ENCODE assay signal across 10 cellular contexts in genomic region chr11:85827768-85828639, GRCh38. TPM values are rescaled to one million over a fixed set of nuclear protein-coding genes. Genes with fewer than 3 reads are reported as not detected.
DNase-seq lines count a peak whose midpoint lies in the region; ATAC-seq and TF ChIP-seq lines count a peak whose summit lies in the region.
"Had no signal": no experiment of that assay in that cellular context is flagged by ENCODE, and none has a peak within 500 bp of the region (broad histone marks: within the 10 kb centered on the region; RNA-seq: fewer than 3 reads in every experiment).

No MANE protein-coding gene starts in this region.

- DNase-seq in DMS79 treated with DMSO at 0.1 percent for 48 hours (lab: John Stamatoyannopoulos, UW) (peak; percentile 35), DMS79 (lab: John Stamatoyannopoulos, UW) (no peak), T-cell (peak in 18 of 34 experiments; percentile 13 to 55 (median 38)), fibroblast of lung (ENCODE audit: low read depth in 2 of 2) (peak; percentile 92 to 95), KBM-7 (no peak), COLO668 (lab: John Stamatoyannopoulos, UW; ENCODE audit: unreplicated experiment) (no peak)
- no peak for DNase-seq in stimulated activated effector memory CD8-positive, alpha-beta T cell treated with anti-CD3 and anti-CD28 coated beads, Interleukin-12 subunit alpha, Interleukin-12 subunit beta, amount 100 ng/mL, for 72 hours (ENCODE audit: low spot score in 2 of 2)
- DNase-seq: occipital lobe had no signal

- ATAC-seq in T-cell (replicated peaks in 1 of 4) (peak in 2 of 4 experiments; percentile 23 to 26), GM21717 (IDR thresholded peaks at IDR 0.05; ENCODE audit: unreplicated experiment) (no peak)
- peak; percentile 85 for ATAC-seq in stimulated activated effector memory CD8-positive, alpha-beta T cell treated with anti-CD3 and anti-CD28 coated beads, Interleukin-12 subunit alpha, Interleukin-12 subunit beta, amount 100 ng/mL, for 72 hours

- no peaks in the 10 kb centered on the region for H3K9me3 ChIP-seq in fibroblast of lung (ENCODE audit: control insufficient read depth, insufficient read depth, low read depth, low read length)

- H3K27me3 Mint-ChIP-seq in T-cell: no peaks in the 10 kb centered on the region

- H3K4me1 ChIP-seq in fibroblast of lung (ENCODE audit: control insufficient read depth, extremely low read depth, insufficient read depth, low read length): peaks cover 30% of the 10 kb centered on the region

- no peaks in the 10 kb centered on the region for H3K9me3 Mint-ChIP-seq in T-cell
- no peaks in the 10 kb centered on the region for H3K9me3 Mint-ChIP-seq in stimulated activated effector memory CD8-positive, alpha-beta T cell treated with anti-CD3 and anti-CD28 coated beads, Interleukin-12 subunit alpha, Interleukin-12 subunit beta, amount 100 ng/mL, for 72 hours

- POLR2A ChIA-PET in T-cell (lab: Charles Lee): interaction anchor here (0.6 kb wide), 3 partner anchors 13 to 131 kb away, joined by 3 to 6 read pairs (median 4); no protein-coding TSS in a partner anchor

- H3K36me3 Mint-ChIP-seq in T-cell: no peaks in the 10 kb centered on the region
- H3K36me3 Mint-ChIP-seq in stimulated activated effector memory CD8-positive, alpha-beta T cell treated with anti-CD3 and anti-CD28 coated beads, Interleukin-12 subunit alpha, Interleukin-12 subunit beta, amount 100 ng/mL, for 72 hours: no peaks in the 10 kb centered on the region

- H4K20me1 ChIP-seq in fibroblast of lung (ENCODE audit: control insufficient read depth, extremely low read depth, insufficient read depth, low read length): no peaks in the 10 kb centered on the region

- no peaks in the 10 kb centered on the region for H3K36me3 ChIP-seq in fibroblast of lung (ENCODE audit: control insufficient read depth, insufficient read depth, low read length)

- in situ Hi-C loops in KBM-7 (cut with MboI; ENCODE audit: low pct_unique_long_range_greater_than_20kb, low sequenced_read_pairs): no loop called here

- H3K27ac ChIP-seq in fibroblast of lung (ENCODE audit: insufficient read depth, low read length): peak overlapping the region; percentile 80
- H3K27ac ChIP-seq: HL-60 had no signal

- CTCF ChIA-PET in T-cell (lab: Charles Lee): interaction anchor here (0.6 to 3.0 kb wide), 5 partner anchors 12 to 233 kb away, joined by 3 to 11 read pairs (median 4); partner anchors contain the start of gene CCDC83 (in 1 of the 2)

- peak overlapping the region; percentile 34 for H3K4me2 ChIP-seq in fibroblast of lung (ENCODE audit: extremely low read depth, insufficient read depth, low read length)

- no peak for TF ChIP-seq CTCF in fibroblast of lung (conservative IDR thresholded peaks at IDR 0.05 in 1 of 2, IDR thresholded peaks at IDR 0.05 in 1 of 2; ENCODE audit: low read depth in 1 of 2, low read length in 2 of 2)

- peaks cover 54 to 59% (median 54%) of the 10 kb centered on the region in 3 donors for H3K4me1 Mint-ChIP-seq in T-cell
- peaks cover 53% of the 10 kb centered on the region for H3K4me1 Mint-ChIP-seq in stimulated activated effector memory CD8-positive, alpha-beta T cell treated with anti-CD3 and anti-CD28 coated beads, Interleukin-12 subunit alpha, Interleukin-12 subunit beta, amount 100 ng/mL, for 72 hours

- no peaks in the 10 kb centered on the region for H3K79me2 ChIP-seq in fibroblast of lung (ENCODE audit: control insufficient read depth, insufficient read depth, low read length)

- H3K9ac ChIP-seq in fibroblast of lung (ENCODE audit: insufficient read depth, low read length): no peak overlapping the region

- H2AFZ ChIP-seq in fibroblast of lung (ENCODE audit: low read length): no peak overlapping the region

- H3K27me3 ChIP-seq in fibroblast of lung (ENCODE audit: control insufficient read depth, insufficient read depth, low read length): no peaks in the 10 kb centered on the region

- peak overlapping the region in 1 of 4 experiments; percentile 7 for H3K4me3 ChIP-seq in fibroblast of lung (replicated peaks in 1 of 4; ENCODE audit: control extremely low read depth in 1 of 4, insufficient read depth in 1 of 4, low read depth in 3 of 4, low read length in 4 of 4)

- H3K27ac Mint-ChIP-seq in T-cell: peak overlapping the region; percentile 85 to 89
- peak overlapping the region; percentile 97 for H3K27ac Mint-ChIP-seq in stimulated activated effector memory CD8-positive, alpha-beta T cell treated with anti-CD3 and anti-CD28 coated beads, Interleukin-12 subunit alpha, Interleukin-12 subunit beta, amount 100 ng/mL, for 72 hours

- H3K4me3 Mint-ChIP-seq in T-cell: peak overlapping the region in 1 of 3 donors; percentile 39
- peak overlapping the region; percentile 52 for H3K4me3 Mint-ChIP-seq in stimulated activated effector memory CD8-positive, alpha-beta T cell treated with anti-CD3 and anti-CD28 coated beads, Interleukin-12 subunit alpha, Interleukin-12 subunit beta, amount 100 ng/mL, for 72 hours

RNA-seq across cellular contexts. Expression of gene SYTL2, which starts 17.1 kb away (rescaled TPM):
- total RNA-seq in T-cell: 10 to 100 TPM; 19.8 to 85.4 (median 31.3) TPM
- total RNA-seq in fibroblast of lung: 39.8 and 165 TPM in 2 replicates
- 148 and 387 TPM in 2 replicates for polyA plus RNA-seq in fibroblast of lung
- 80.4 and 184 TPM in 2 replicates for polyA plus RNA-seq in fibroblast of lung (2012)
- polyA minus RNA-seq in fibroblast of lung (ENCODE audit: low replicate concordance): 5.8 and 19.0 TPM in 2 replicates

RNA-seq across cellular contexts. Expression of gene CCDC83, which starts 27.2 kb away (rescaled TPM):
- under 1 TPM in 1 of 5 donors, not detected in 4; 0.10 TPM for total RNA-seq in T-cell
- under 0.01 TPM in 1 of 2 replicates, not detected in the other for total RNA-seq in fibroblast of lung
- polyA plus RNA-seq in fibroblast of lung: not detected in 2 replicates
- not detected in 2 replicates for polyA plus RNA-seq in fibroblast of lung (2012)
- not detected in 2 replicates for polyA minus RNA-seq in fibroblast of lung (ENCODE audit: low replicate concordance)
- total RNA-seq: occipital lobe had no signal

Comparison
In these comparisons a context has a peak if more than half of its experiments do, and no peak if none do; other contexts are left out.
1. DNase-seq: peak in DMS79 treated with DMSO at 0.1 percent for 48 hours (single experiment), T-cell (18 of 34) and fibroblast of lung (2 of 2); none in DMS79 (single experiment), stimulated activated effector memory CD8-positive, alpha-beta T cell treated with anti-CD3 and anti-CD28 coated beads, Interleukin-12 subunit alpha, Interleukin-12 subunit beta, amount 100 ng/mL, for 72 hours (0 of 2), KBM-7 (single experiment) and COLO668 (single experiment).